Comparison of ENCODE assay signal across 1 cellular context in genomic region chr10:89236221-89236620, GRCh38.
TF ChIP-seq lines count a peak whose summit lies in the region.

No MANE protein-coding gene starts in this region.

TF ChIP-seq in HepG2, 621 proteins besides CTCF, POLR2A, EP300 and RAD21:
- TF ChIP-seq ATF7-NPFF (CRISPR knock-in tag; IDR thresholded peaks at IDR 0.05; ENCODE audit: low read depth) (no peak), GABPA (IDR thresholded peaks at IDR 0.05; ENCODE audit: low read depth, low read length) (no peak), GABPA (CRISPR knock-in tag; IDR thresholded peaks at IDR 0.05; ENCODE audit: low read depth) (no peak), GPBP1L1 (CRISPR knock-in tag; IDR thresholded peaks at IDR 0.05) (no peak), ZNF615 (CRISPR knock-in tag; IDR thresholded peaks at IDR 0.05; ENCODE audit: borderline replicate concordance) (no peak), ZNF639 (CRISPR knock-in tag; conservative IDR thresholded peaks at IDR 0.05) (no peak)
